12 cellular contexts compared by ENCODE assay signal in the genomic region with DNA sequence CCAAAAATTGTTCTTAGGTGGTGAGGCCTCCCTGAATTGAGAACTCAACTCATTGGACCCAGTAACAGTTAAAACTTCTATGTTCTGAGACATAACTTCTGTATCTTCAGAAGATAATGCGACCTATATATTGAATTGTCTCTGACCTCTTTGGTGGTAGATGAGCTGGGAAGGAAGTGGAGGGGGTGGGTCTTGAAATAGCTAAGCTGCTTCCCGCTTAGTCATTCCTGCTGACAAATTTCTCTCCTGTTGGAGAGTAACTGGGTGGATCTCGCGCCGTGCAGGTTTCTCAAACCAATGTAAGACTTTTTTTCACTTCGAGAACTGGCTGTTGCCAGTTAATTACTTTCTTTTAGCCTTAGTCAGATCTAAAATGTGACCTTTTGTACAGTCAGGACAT.
DNase-seq lines count a peak whose midpoint lies in the region; ATAC-seq, FAIRE-seq and TF ChIP-seq lines count a peak whose summit lies in the region.
"Had no signal": no experiment of that assay in that cellular context is flagged by ENCODE, and none has a peak within 500 bp of the region (broad histone marks: within the 10 kb centered on the region; RNA-seq: fewer than 3 reads in every experiment).

No MANE protein-coding gene starts in this region.

- no peak for ATAC-seq in pancreas
- no peak for ATAC-seq in HG03045 (IDR thresholded peaks at IDR 0.05; ENCODE audit: unreplicated experiment)

- intact Hi-C loops in pancreas (cut with DNase I) = no loop called here

- peaks cover 12% of the 10 kb centered on the region for H3K4me1 ChIP-seq in HUES64 (ENCODE audit: insufficient read depth, low read length)
- H3K4me1 ChIP-seq in pancreas = peaks cover 0 to 6% (median 5%) of the 10 kb centered on the region in 3 donors

- TF ChIP-seq CTCF in bronchial epithelial cell (IDR thresholded peaks at IDR 0.05; ENCODE audit: insufficient read depth, low read length, severe bottlenecking) (no peak), pancreas (IDR thresholded peaks at IDR 0.05) (no peak)

- DNase-seq in NCI-H82 (lab: John Stamatoyannopoulos, UW) (peak; percentile 31), NCI-H82 treated with DMSO at 0.1 percent for 48 hours (lab: John Stamatoyannopoulos, UW; ENCODE audit: unreplicated experiment) (no peak), bronchial epithelial cell (ENCODE audit: low read depth) (peak; percentile 74), lung microvascular endothelial cell (ENCODE audit: low read depth in 2 of 2) (peak; percentile 77 to 93), pancreas (no peak), HUDEP-2 (lab: John Stamatoyannopoulos, UW; ENCODE audit: unreplicated experiment in 76 of 76) (no peak)
- DNase-seq: kidney, NCI-H1436, T-helper 9 cell had no signal

- H3K27me3 ChIP-seq in HUES64 (ENCODE audit: insufficient read depth, low read length) (no peaks in the 10 kb centered on the region), bronchial epithelial cell (ENCODE audit: control insufficient read depth, insufficient read depth, low read length) (no peaks in the 10 kb centered on the region), pancreas (no peaks in the 10 kb centered on the region)
- H3K27me3 ChIP-seq: ascending aorta had no signal

- FAIRE-seq in bronchial epithelial cell (lab: Jason Lieb, UNC) (no peak), pancreas (lab: Jason Lieb, UNC) (no peak)
- FAIRE-seq: kidney had no signal

- H3K4me3 ChIP-seq in HUES64 (ENCODE audit: low read length) = no peak overlapping the region
- no peak overlapping the region for H3K4me3 ChIP-seq in bronchial epithelial cell (ENCODE audit: low read depth, low read length)
- H3K4me3 ChIP-seq in pancreas = no peak overlapping the region
- H3K4me3 ChIP-seq: ascending aorta had no signal

- H3K9me3 ChIP-seq in HUES64 (ENCODE audit: insufficient read depth, low read depth, low read length) (no peaks in the 10 kb centered on the region), pancreas (no peaks in the 10 kb centered on the region)
- H3K9me3 ChIP-seq: ascending aorta had no signal

- H3K27ac ChIP-seq in HUES64 (ENCODE audit: low read depth, low read length) = peak overlapping the region; percentile 76
- H3K27ac ChIP-seq in pancreas = no peak overlapping the region
- H3K27ac ChIP-seq: ascending aorta had no signal

- peak overlapping the region; percentile 34; the same call in 1 of the 2 replicates for H3K9ac ChIP-seq in HUES64 (ENCODE audit: low read depth, low read length)

- 50% methylated on average over 6 of the region's 6 CpGs for WGBS in HUES64
- 82 to 91% methylated on average over 6 of the region's 6 CpGs for WGBS in pancreas, 2 donors

- H3K36me3 ChIP-seq in HUES64 (ENCODE audit: insufficient read depth, low read length) (peaks cover 11% of the 10 kb centered on the region; the same call in 1 of the 2 replicates), bronchial epithelial cell (ENCODE audit: control insufficient read depth, insufficient read depth, low read length) (no peaks in the 10 kb centered on the region), pancreas (no peaks in the 10 kb centered on the region)
- H3K36me3 ChIP-seq: ascending aorta had no signal

Comparison
In these comparisons a context has a peak if more than half of its experiments do, and no peak if none do; other contexts are left out.
1. DNase-seq: peak in NCI-H82 (single experiment), bronchial epithelial cell (single experiment) and lung microvascular endothelial cell (2 of 2); none in NCI-H82 treated with DMSO at 0.1 percent for 48 hours (single experiment), pancreas (0 of 6) and HUDEP-2 (0 of 76).